29 cellular contexts compared by ENCODE assay signal in the genomic region with DNA sequence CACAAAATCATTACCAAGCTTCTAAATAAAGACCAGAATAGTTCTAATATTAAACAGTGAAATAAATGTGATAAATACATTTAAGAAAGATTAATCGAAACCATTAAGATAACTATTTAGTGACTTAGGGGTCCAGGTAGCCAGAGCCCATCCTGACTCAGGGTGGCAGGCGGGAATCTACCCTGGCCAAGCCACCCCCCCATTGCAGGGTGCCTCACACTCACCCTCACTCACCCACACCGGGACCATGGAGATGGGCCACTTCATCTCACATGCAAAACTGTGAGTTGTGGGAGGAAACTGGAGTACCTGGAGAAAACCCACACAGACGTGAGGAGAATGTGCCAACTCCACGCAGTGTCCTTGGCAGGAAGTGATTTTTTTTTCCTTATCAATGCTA.
DNase-seq lines count a peak whose midpoint lies in the region; ATAC-seq and TF ChIP-seq lines count a peak whose summit lies in the region.
"Had no signal": no experiment of that assay in that cellular context is flagged by ENCODE, and none has a peak within 500 bp of the region (broad histone marks: within the 10 kb centered on the region; RNA-seq: fewer than 3 reads in every experiment).

No MANE protein-coding gene starts in this region.

- no peak overlapping the region for H3K4ac ChIP-seq in neuronal stem cell (ENCODE audit: low read length)

- in situ Hi-C loops in gastrocnemius medialis (cut with MboI; ENCODE audit: low sequenced_read_pairs in 4 of 4): no loop called here

- no peak for DNase-seq in neuronal stem cell (ENCODE audit: low spot score)
- no peak for DNase-seq in spleen
- no peak for DNase-seq in gastrocnemius medialis
- DNase-seq in SIG-M5 treated with dmso at 0.1 percent for 504 hours (lab: John Stamatoyannopoulos, UW; ENCODE audit: unreplicated experiment): no peak
- DNase-seq: 8988T; ACHN; AML-193; BE2C; C1 segment of cervical spinal cord; Caco-2; Calu3; CD4-positive, alpha-beta memory T cell; CD4-positive, alpha-beta T cell; CD4-positive, CD25-positive, alpha-beta regulatory T cell; CD8-positive, alpha-beta memory T cell; CD8-positive, alpha-beta T cell; COR-L47; DMS 273 treated with DMSO at 0.1 percent for 48 hours; DMS153; DMS53; DMS79; DMS79 treated with DMSO at 0.1 percent for 48 hours; DND-41; EL had no signal

- no peak overlapping the region for H4K91ac ChIP-seq in neuronal stem cell (ENCODE audit: low read depth, low read length, poor library complexity)

- no peak overlapping the region for H3K4me2 ChIP-seq in neuronal stem cell (ENCODE audit: insufficient read depth, low read length, poor library complexity, severe bottlenecking)
- H3K4me2 ChIP-seq: A549; BLaER1; BLaER1 treated with 17β-estradiol and CSF1 and Interleukin-3, amounts not matched to agents 10 nM and 100 nM had no signal

- no peak overlapping the region for H3K23ac ChIP-seq in neuronal stem cell (ENCODE audit: low read depth, low read length, poor library complexity)

- H3K14ac ChIP-seq in neuronal stem cell (ENCODE audit: low read length): no peak overlapping the region

- H3K27me3 ChIP-seq in neuronal stem cell (ENCODE audit: control insufficient read depth in 3 of 3, insufficient read depth in 3 of 3, low read depth in 1 of 3, low read length in 3 of 3): no peaks in the 10 kb centered on the region
- H3K27me3 ChIP-seq in spleen (replicated peaks in 1 of 7): no peaks in the 10 kb centered on the region
- H3K27me3 ChIP-seq in gastrocnemius medialis: no peaks in the 10 kb centered on the region
- H3K27me3 ChIP-seq: BE2C; BLaER1; BLaER1 treated with 17β-estradiol and CSF1 and Interleukin-3, amounts not matched to agents 10 nM and 100 nM had no signal

- TF ChIP-seq CTCF in spleen (IDR thresholded peaks at IDR 0.05 in 8 of 11, conservative IDR thresholded peaks at IDR 0.05 in 3 of 11) (no peak), gastrocnemius medialis (IDR thresholded peaks at IDR 0.05 in 4 of 5, conservative IDR thresholded peaks at IDR 0.05 in 1 of 5) (no peak)

- H2AK5ac ChIP-seq in neuronal stem cell (ENCODE audit: low read depth, low read length): no peak overlapping the region

- no peak for ATAC-seq in gastrocnemius medialis
- ATAC-seq: A549; CD8-positive, alpha-beta T cell had no signal

- no peak overlapping the region for H3K9ac ChIP-seq in neuronal stem cell (ENCODE audit: low read depth, low read length, poor library complexity)
- H3K9ac ChIP-seq: BLaER1; BLaER1 treated with 17β-estradiol and CSF1 and Interleukin-3, amounts not matched to agents 10 nM and 100 nM had no signal

- peak overlapping the region; percentile 63 for H2BK12ac ChIP-seq in neuronal stem cell (ENCODE audit: low read length)

- intact Hi-C loops in spleen (cut with DNase I; ENCODE audit: low total_unique reads) (no loop called here), gastrocnemius medialis (cut with DNase I; ENCODE audit: low total_unique reads) (no loop called here)

- no peaks in the 10 kb centered on the region for H3K36me3 ChIP-seq in neuronal stem cell (replicated peaks in 1 of 2; ENCODE audit: control insufficient read depth in 2 of 2, insufficient read depth in 2 of 2, low read length in 2 of 2)
- no peaks in the 10 kb centered on the region for H3K36me3 ChIP-seq in spleen
- no peaks in the 10 kb centered on the region for H3K36me3 ChIP-seq in gastrocnemius medialis
- H3K36me3 ChIP-seq: BE2C; BLaER1; BLaER1 treated with 17β-estradiol and CSF1 and Interleukin-3, amounts not matched to agents 10 nM and 100 nM had no signal

- no CpG with 5 or more reads among the region's 5 CpGs for WGBS in neuronal stem cell (ENCODE audit: extremely low coverage in 2 of 2, insufficient read length in 2 of 2, insufficient replicate concordance in 1 of 2), 2 donors
- 62 to 78% (median 70%) methylated on average over 5 of the region's 5 CpGs for WGBS in spleen, 5 donors

- no peak overlapping the region for H2AFZ ChIP-seq in neuronal stem cell (ENCODE audit: low read length)

- H3K79me1 ChIP-seq in neuronal stem cell (ENCODE audit: low read depth, low read length): no peaks in the 10 kb centered on the region

- H3K4me1 ChIP-seq in neuronal stem cell (ENCODE audit: control insufficient read depth in 2 of 2, insufficient read depth in 1 of 2, low read depth in 1 of 2, low read length in 2 of 2): no peaks in the 10 kb centered on the region
- H3K4me1 ChIP-seq in spleen: peaks cover 0 to 5% (median 0%) of the 10 kb centered on the region in 6 donors
- no peaks in the 10 kb centered on the region for H3K4me1 ChIP-seq in gastrocnemius medialis
- H3K4me1 ChIP-seq: A549; BLaER1; BLaER1 treated with 17β-estradiol and CSF1 and Interleukin-3, amounts not matched to agents 10 nM and 100 nM; Caco-2 had no signal

- TF ChIP-seq POLR2A in spleen (IDR thresholded peaks at IDR 0.05): no peak
- TF ChIP-seq POLR2A in gastrocnemius medialis (IDR thresholded peaks at IDR 0.05): no peak

- H3K18ac ChIP-seq in neuronal stem cell (ENCODE audit: low read length): no peak overlapping the region

- no peak overlapping the region for H4K8ac ChIP-seq in neuronal stem cell (ENCODE audit: low read depth, low read length)

- H3K27ac ChIP-seq in neuronal stem cell (replicated peaks; ENCODE audit: low read length) (no peak overlapping the region), spleen (peak overlapping the region in 7 of 8 donors; percentile 30 to 63 (median 47)), gastrocnemius medialis (no peak overlapping the region)
- H3K27ac ChIP-seq: 22Rv1; A549; BLaER1; BLaER1 treated with 17β-estradiol and CSF1 and Interleukin-3, amounts not matched to agents 10 nM and 100 nM; C4-2B had no signal

- H3K4me3 ChIP-seq in neuronal stem cell (ENCODE audit: low read length in 2 of 2) (no peak overlapping the region), spleen (peak overlapping the region in 1 of 8 donors; percentile 38), gastrocnemius medialis (no peak overlapping the region)
- H3K4me3 ChIP-seq: A549; BLaER1; BLaER1 treated with 17β-estradiol and CSF1 and Interleukin-3, amounts not matched to agents 10 nM and 100 nM had no signal

- H3K9me3 ChIP-seq in neuronal stem cell (replicated peaks in 1 of 2; ENCODE audit: control insufficient read depth in 2 of 2, insufficient read depth in 1 of 2, low read depth in 1 of 2, low read length in 2 of 2): no peaks in the 10 kb centered on the region
- H3K9me3 ChIP-seq in spleen: no peaks in the 10 kb centered on the region
- no peaks in the 10 kb centered on the region for H3K9me3 ChIP-seq in gastrocnemius medialis
- H3K9me3 ChIP-seq: A549; BE2C; BLaER1; BLaER1 treated with 17β-estradiol and CSF1 and Interleukin-3, amounts not matched to agents 10 nM and 100 nM; Caco-2 had no signal

- H2BK120ac ChIP-seq in neuronal stem cell (ENCODE audit: low read depth, low read length): no peak overlapping the region

- no peak overlapping the region for H2BK5ac ChIP-seq in neuronal stem cell (ENCODE audit: low read length)

- no peak overlapping the region for H2BK15ac ChIP-seq in neuronal stem cell (ENCODE audit: low read length)

Comparison
In these comparisons a context has a peak if more than half of its experiments do, and no peak if none do; other contexts are left out.
1. H3K27ac ChIP-seq: peak in spleen (7 of 8); none in neuronal stem cell (single experiment) and gastrocnemius medialis (0 of 4).